ENCODE assay signal across 15 cellular contexts in the genomic region with DNA sequence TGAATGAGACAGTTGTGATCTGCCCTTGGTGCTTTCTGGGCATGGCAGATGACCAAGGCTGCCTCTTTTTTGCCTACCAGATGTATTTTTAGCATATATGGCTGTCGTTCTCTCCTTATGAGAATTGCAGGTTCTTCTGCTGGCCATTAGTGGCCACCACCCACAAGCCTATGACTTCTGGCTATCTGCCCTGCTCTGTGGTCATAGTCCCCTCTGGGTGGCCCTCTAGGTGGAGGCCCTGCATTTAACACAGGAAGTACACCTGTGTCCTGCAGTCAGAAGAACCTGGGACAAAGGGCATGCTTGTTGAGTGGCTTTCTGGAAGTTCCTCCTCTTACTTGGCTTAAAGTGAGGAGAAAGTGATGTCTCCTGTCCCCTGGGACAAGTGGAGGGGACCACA. TPM values are rescaled to one million over a fixed set of nuclear protein-coding genes. Genes with fewer than 3 reads are reported as not detected.
DNase-seq lines count a peak whose midpoint lies in the region; ATAC-seq and TF ChIP-seq lines count a peak whose summit lies in the region.
"Had no signal": no experiment of that assay in that cellular context is flagged by ENCODE, and none has a peak within 500 bp of the region (broad histone marks: within the 10 kb centered on the region; RNA-seq: fewer than 3 reads in every experiment).

No MANE protein-coding gene starts in this region.

- H3K36me3 ChIP-seq in DND-41 (ENCODE audit: insufficient read depth, low read length) (no peaks in the 10 kb centered on the region), colonic mucosa (no peaks in the 10 kb centered on the region), mucosa of rectum (ENCODE audit: control insufficient read depth in 2 of 2, insufficient read depth in 2 of 2, low read length in 2 of 2) (no peaks in the 10 kb centered on the region)
- H3K36me3 ChIP-seq: BE2C had no signal

- H3K27ac ChIP-seq in DND-41 (ENCODE audit: low read length): peak overlapping the region; percentile 18; the same call in 1 of the 2 replicates
- H3K27ac ChIP-seq in colonic mucosa: peak overlapping the region; percentile 51
- peak overlapping the region; percentile 82 to 90 for H3K27ac ChIP-seq in mucosa of rectum (ENCODE audit: low read depth in 2 of 2, low read length in 2 of 2)
- H3K27ac ChIP-seq: A549 had no signal

- no peaks in the 10 kb centered on the region for H4K20me1 ChIP-seq in DND-41 (ENCODE audit: insufficient read depth, low read length)

- no peak for DNase-seq in DND-41
- peak; percentile 71 for DNase-seq in HT-29 (ENCODE audit: low spot score)
- DNase-seq in colonic mucosa: no peak
- DNase-seq in NCI-H82 (lab: John Stamatoyannopoulos, UW): no peak
- DNase-seq in T-helper 9 cell: no peak
- DNase-seq: BE2C; CD8-positive, alpha-beta T cell; COR-L47; DMS153; DMS79 treated with DMSO at 0.1 percent for 48 hours; GDM1 had no signal

- no peak overlapping the region for H3K4me2 ChIP-seq in DND-41 (ENCODE audit: insufficient read depth, low read length)
- H3K4me2 ChIP-seq: A549 had no signal

- TF ChIP-seq CTCF in DND-41 (IDR thresholded peaks at IDR 0.05; ENCODE audit: borderline replicate concordance, extremely low read depth, low read length, poor library complexity, severe bottlenecking) (no peak), colonic mucosa (IDR thresholded peaks at IDR 0.05) (no peak)

- H2AFZ ChIP-seq in DND-41 (ENCODE audit: low read depth, low read length): no peak overlapping the region

- H3K4me1 ChIP-seq in DND-41 (ENCODE audit: insufficient read depth, low read length) (peaks cover 43% of the 10 kb centered on the region), colonic mucosa (peaks cover 25% of the 10 kb centered on the region), mucosa of rectum (ENCODE audit: control insufficient read depth in 2 of 2, insufficient read depth in 2 of 2, low read length in 2 of 2) (peaks cover 42 to 43% of the 10 kb centered on the region in 2 donors)
- H3K4me1 ChIP-seq: A549, BE2C had no signal

- ATAC-seq in DND-41 (ENCODE audit: insufficient read depth, low read depth) (no peak), GM18519 (IDR thresholded peaks at IDR 0.05; ENCODE audit: low FRiP score, unreplicated experiment) (no peak)
- ATAC-seq: A549; CD8-positive, alpha-beta T cell had no signal

- H3K4me3 ChIP-seq in DND-41 (ENCODE audit: low read depth in 1 of 2, low read length in 2 of 2) (no peak overlapping the region), colonic mucosa (no peak overlapping the region), mucosa of rectum (ENCODE audit: low read length in 2 of 2) (peak overlapping the region in 1 of 2 donors; percentile 36)
- H3K4me3 ChIP-seq: A549 had no signal

- no peaks in the 10 kb centered on the region for H3K79me2 ChIP-seq in DND-41 (ENCODE audit: insufficient read depth, low read length)

- intact Hi-C loops in colonic mucosa (cut with DNase I): no loop called here

- no peaks in the 10 kb centered on the region for H3K27me3 ChIP-seq in DND-41 (ENCODE audit: insufficient read depth, low read length, poor library complexity)
- H3K27me3 ChIP-seq in colonic mucosa: no peaks in the 10 kb centered on the region
- H3K27me3 ChIP-seq in mucosa of rectum (ENCODE audit: control insufficient read depth in 2 of 2, insufficient read depth in 2 of 2, low read length in 2 of 2): no peaks in the 10 kb centered on the region
- H3K27me3 ChIP-seq: BE2C had no signal

- no peaks in the 10 kb centered on the region for H3K9me3 ChIP-seq in DND-41 (ENCODE audit: insufficient read depth, low read length, severe bottlenecking)
- no peaks in the 10 kb centered on the region for H3K9me3 ChIP-seq in colonic mucosa
- H3K9me3 ChIP-seq in mucosa of rectum (ENCODE audit: control insufficient read depth in 2 of 2, low read length in 2 of 2): no peaks in the 10 kb centered on the region
- H3K9me3 ChIP-seq: A549, BE2C had no signal

- H3K9ac ChIP-seq in DND-41 (ENCODE audit: low read depth, low read length) (no peak overlapping the region), colonic mucosa (ENCODE audit: low read depth in 2 of 2, low read length in 2 of 2) (peak overlapping the region in 1 of 2 donors; percentile 36), mucosa of rectum (ENCODE audit: low read depth in 1 of 2, low read length in 2 of 2) (peak overlapping the region in 1 of 2 donors; percentile 36)

RNA-seq across cellular contexts. Expression of gene FCAMR, which starts 6.5 kb away (rescaled TPM):
- 0.03 and 0.18 TPM in 2 replicates for total RNA-seq in HT-29 (2014; rRNA removed; shearing (Covaris generic))
- 1 to 10 TPM in 1 of 2 donors, under 1 TPM in 1; 0.56 to 4.5 TPM for total RNA-seq in colonic mucosa
- total RNA-seq: CD8-positive, alpha-beta T cell; H4 had no signal

RNA-seq across cellular contexts. Expression of gene PIGR, which starts 17.5 kb away (rescaled TPM):
- 1.4 and 1.5 TPM in 2 replicates for total RNA-seq in HT-29 (2014; rRNA removed; shearing (Covaris generic))
- total RNA-seq in colonic mucosa: over 10,000 TPM in 1 of 2 donors, 1,000 to 10,000 TPM in 1; 7,504 to 12,164 TPM
- total RNA-seq: CD8-positive, alpha-beta T cell; H4 had no signal

RNA-seq across cellular contexts. Expression of gene FCMR, which starts 42.0 kb away (rescaled TPM):
- 0.08 and 3.2 TPM in 2 replicates for total RNA-seq in HT-29 (2014; rRNA removed; shearing (Covaris generic))
- 1 to 10 TPM; 2.3 to 2.7 TPM for total RNA-seq in colonic mucosa

Comparison
In these comparisons a context has a peak if more than half of its experiments do, and no peak if none do; other contexts are left out.
1. H3K27ac ChIP-seq: peak in every context shown above with its lines; median percentile 86 in mucosa of rectum; 51 in colonic mucosa; 18 in DND-41.
2. RNA of gene PIGR, which starts 17.5 kb away (total RNA-seq): 7,504 to 12,164 TPM in colonic mucosa; 1.4 to 1.5 TPM in HT-29; every median in the first group is over 1,000 times any median in the second.